In genomic region chr5:40914835-40915234, GRCh38 we compare ENCODE assay signal across 13 cellular contexts. TPM values are rescaled to one million over a fixed set of nuclear protein-coding genes. Genes with fewer than 3 reads are reported as not detected.
DNase-seq lines count a peak whose midpoint lies in the region; ATAC-seq, FAIRE-seq and TF ChIP-seq lines count a peak whose summit lies in the region.
"Had no signal": no experiment of that assay in that cellular context is flagged by ENCODE, and none has a peak within 500 bp of the region (broad histone marks: within the 10 kb centered on the region; RNA-seq: fewer than 3 reads in every experiment).

No MANE protein-coding gene starts in this region.

- H3K27ac ChIP-seq in brain microvascular endothelial cell (no peak overlapping the region), hepatocyte (no peak overlapping the region), spleen (peak overlapping the region in 2 of 8 donors; percentile 12 to 27)
- H3K27ac ChIP-seq: epithelial cell of prostate, RWPE1 had no signal

- TF ChIP-seq CTCF in brain microvascular endothelial cell (IDR thresholded peaks at IDR 0.05; ENCODE audit: low read depth, low read length, missing control alignments) (no peak), hepatocyte (IDR thresholded peaks at IDR 0.05; ENCODE audit: poor library complexity) (no peak), spleen (IDR thresholded peaks at IDR 0.05 in 8 of 11, conservative IDR thresholded peaks at IDR 0.05 in 3 of 11) (no peak)

- DNase-seq in HTR-8/SVneo (ENCODE audit: insufficient read length, low spot score) (no peak), brain microvascular endothelial cell (peak; percentile 41), hepatocyte (ENCODE audit: low spot score) (no peak), spleen (no peak)
- no peak for DNase-seq in activated CD8-positive, alpha-beta T cell treated with anti-CD3 and anti-CD28 coated beads, Interleukin-2, amount 10 ng/mL, durations not matched to agents 7 days and 5 days
- no peak for DNase-seq in activated naive CD8-positive, alpha-beta T cell treated with anti-CD3 and anti-CD28 coated beads, Interleukin-2, amount 50 U/mL, for 24 hours
- DNase-seq in stimulated activated CD4-positive, alpha-beta T cell treated with anti-CD3 and anti-CD28 coated beads, Interleukin-2, amount 100 ng/mL, for 24 hours = no peak
- DNase-seq in activated effector memory CD4-positive, alpha-beta T cell treated with anti-CD3 and anti-CD28 coated beads, Interleukin-2, amount 50 U/mL, for 16 hours = no peak
- DNase-seq: CD4-positive, alpha-beta T cell; GF-D8; NCI-H2227 treated with DMSO at 0.1 percent for 48 hours had no signal

- H3K9me2 ChIP-seq in hepatocyte (replicated peaks; ENCODE audit: insufficient read depth) = no peaks in the 10 kb centered on the region

- H3K9me3 ChIP-seq in hepatocyte (ENCODE audit: low read depth) (no peaks in the 10 kb centered on the region), spleen (no peaks in the 10 kb centered on the region)

- H3K9me3 Mint-ChIP-seq in activated CD8-positive, alpha-beta T cell treated with anti-CD3 and anti-CD28 coated beads, Interleukin-2, amount 10 ng/mL, durations not matched to agents 7 days and 5 days (ENCODE audit: insufficient read depth) = no peaks in the 10 kb centered on the region
- H3K9me3 Mint-ChIP-seq in activated naive CD8-positive, alpha-beta T cell treated with anti-CD3 and anti-CD28 coated beads, Interleukin-2, amount 50 U/mL, for 24 hours = no peaks in the 10 kb centered on the region
- H3K9me3 Mint-ChIP-seq: CD4-positive, alpha-beta T cell had no signal

- H3K79me2 ChIP-seq in hepatocyte = no peaks in the 10 kb centered on the region

- H3K27me3 ChIP-seq in brain microvascular endothelial cell (replicated peaks) = no peaks in the 10 kb centered on the region
- H3K27me3 ChIP-seq in hepatocyte = no peaks in the 10 kb centered on the region
- peaks cover 0 to 5% (median 0%) of the 10 kb centered on the region in 7 donors for H3K27me3 ChIP-seq in spleen (replicated peaks in 1 of 7)

- H3K36me3 ChIP-seq in brain microvascular endothelial cell (replicated peaks) (no peaks in the 10 kb centered on the region), hepatocyte (replicated peaks; ENCODE audit: insufficient read depth, low read depth) (no peaks in the 10 kb centered on the region), spleen (no peaks in the 10 kb centered on the region)

- H2AFZ ChIP-seq in hepatocyte = no peak overlapping the region

- FAIRE-seq in HTR-8/SVneo (lab: Jason Lieb, UNC) = peak; percentile 81

- POLR2A ChIA-PET in activated CD8-positive, alpha-beta T cell treated with anti-CD3 and anti-CD28 coated beads, Interleukin-2, amount 10 ng/mL, durations not matched to agents 7 days and 5 days (lab: Charles Lee) = no interaction called here

- H3K4me3 Mint-ChIP-seq in activated CD8-positive, alpha-beta T cell treated with anti-CD3 and anti-CD28 coated beads, Interleukin-2, amount 10 ng/mL, durations not matched to agents 7 days and 5 days = no peak overlapping the region
- H3K4me3 Mint-ChIP-seq in activated naive CD8-positive, alpha-beta T cell treated with anti-CD3 and anti-CD28 coated beads, Interleukin-2, amount 50 U/mL, for 24 hours = no peak overlapping the region
- H3K4me3 Mint-ChIP-seq: CD4-positive, alpha-beta T cell had no signal

- no peaks in the 10 kb centered on the region for H4K20me1 ChIP-seq in hepatocyte (ENCODE audit: insufficient read depth, poor library complexity, severe bottlenecking)

- no peaks in the 10 kb centered on the region for H3K4me1 Mint-ChIP-seq in activated CD8-positive, alpha-beta T cell treated with anti-CD3 and anti-CD28 coated beads, Interleukin-2, amount 10 ng/mL, durations not matched to agents 7 days and 5 days (ENCODE audit: low read depth)
- H3K4me1 Mint-ChIP-seq in activated naive CD8-positive, alpha-beta T cell treated with anti-CD3 and anti-CD28 coated beads, Interleukin-2, amount 50 U/mL, for 24 hours = no peaks in the 10 kb centered on the region

- ATAC-seq in activated CD8-positive, alpha-beta T cell treated with anti-CD3 and anti-CD28 coated beads, Interleukin-2, amount 10 ng/mL, durations not matched to agents 7 days and 5 days = no peak
- ATAC-seq in activated naive CD8-positive, alpha-beta T cell treated with anti-CD3 and anti-CD28 coated beads, Interleukin-2, amount 50 U/mL, for 24 hours = no peak

- in situ Hi-C loops in brain microvascular endothelial cell (cut with HindIII; ENCODE audit: low pct_ligation_motif_present, low sequenced_read_pairs) = no loop called here

- peaks cover 3% of the 10 kb centered on the region for H3K4me1 ChIP-seq in hepatocyte (ENCODE audit: insufficient read depth)
- no peaks in the 10 kb centered on the region for H3K4me1 ChIP-seq in spleen

- WGBS in hepatocyte (ENCODE audit: low lambda C conversion rate, missing lambda C conversion rate) = 68% methylated on average over 7 of the region's 7 CpGs
- WGBS in spleen, 5 donors = 59 to 65% (median 63%) methylated on average over 7 of the region's 7 CpGs

- no peaks in the 10 kb centered on the region for H3K36me3 Mint-ChIP-seq in activated CD8-positive, alpha-beta T cell treated with anti-CD3 and anti-CD28 coated beads, Interleukin-2, amount 10 ng/mL, durations not matched to agents 7 days and 5 days (ENCODE audit: low read depth)
- H3K36me3 Mint-ChIP-seq in activated naive CD8-positive, alpha-beta T cell treated with anti-CD3 and anti-CD28 coated beads, Interleukin-2, amount 50 U/mL, for 24 hours (ENCODE audit: low read depth) = no peaks in the 10 kb centered on the region

- no peak for TF ChIP-seq POLR2A in spleen (IDR thresholded peaks at IDR 0.05)

- no peak overlapping the region for H3K4me3 ChIP-seq in brain microvascular endothelial cell (ENCODE audit: low read depth, low read length)
- H3K4me3 ChIP-seq in hepatocyte = no peak overlapping the region
- H3K4me3 ChIP-seq in spleen = peak overlapping the region in 5 of 8 donors; percentile 4 to 57 (median 16)

- H3K27ac Mint-ChIP-seq in activated CD8-positive, alpha-beta T cell treated with anti-CD3 and anti-CD28 coated beads, Interleukin-2, amount 10 ng/mL, durations not matched to agents 7 days and 5 days = no peak overlapping the region
- no peak overlapping the region for H3K27ac Mint-ChIP-seq in activated naive CD8-positive, alpha-beta T cell treated with anti-CD3 and anti-CD28 coated beads, Interleukin-2, amount 50 U/mL, for 24 hours
- H3K27ac Mint-ChIP-seq: CD4-positive, alpha-beta T cell had no signal

- H3K27me3 Mint-ChIP-seq in activated CD8-positive, alpha-beta T cell treated with anti-CD3 and anti-CD28 coated beads, Interleukin-2, amount 10 ng/mL, durations not matched to agents 7 days and 5 days (ENCODE audit: low read depth) = peaks cover 10% of the 10 kb centered on the region
- peaks cover 24% of the 10 kb centered on the region for H3K27me3 Mint-ChIP-seq in activated naive CD8-positive, alpha-beta T cell treated with anti-CD3 and anti-CD28 coated beads, Interleukin-2, amount 50 U/mL, for 24 hours

- H3K4me2 ChIP-seq in hepatocyte = peak overlapping the region; percentile 36

- intact Hi-C loops in spleen (cut with DNase I; ENCODE audit: low total_unique reads) = no loop called here

- CTCF ChIA-PET in activated CD8-positive, alpha-beta T cell treated with anti-CD3 and anti-CD28 coated beads, Interleukin-2, amount 10 ng/mL, durations not matched to agents 7 days and 5 days (lab: Charles Lee) = no interaction called here

RNA-seq across cellular contexts. Expression of gene C7, which starts 5.5 kb away (rescaled TPM):
- total RNA-seq in hepatocyte = 10.3 and 43.5 TPM in 2 replicates
- polyA plus RNA-seq in hepatocyte = 5.3 and 7.7 TPM in 2 replicates
- total RNA-seq in spleen = 100 to 1,000 TPM in 5 of 7 donors, 10 to 100 TPM in 2; 65.0 to 867 (median 344) TPM
- 10 to 100 TPM; 19.0 to 53.2 (median 32.8) TPM for polyA plus RNA-seq in spleen
- total RNA-seq in activated CD8-positive, alpha-beta T cell treated with anti-CD3 and anti-CD28 coated beads, Interleukin-2, amount 10 ng/mL, durations not matched to agents 7 days and 5 days = not detected
- total RNA-seq: CD4-positive, alpha-beta T cell had no signal

Comparison
In these comparisons a context has a peak if more than half of its experiments do, and no peak if none do; other contexts are left out.
1. H3K4me3 ChIP-seq: peak in spleen (5 of 8); none in brain microvascular endothelial cell (single experiment) and hepatocyte (single experiment).
2. RNA of gene C7, which starts 5.5 kb away (total RNA-seq): 65.0 to 867 TPM in spleen and 10.3 to 43.5 TPM in hepatocyte; not detected in activated CD8-positive, alpha-beta T cell treated with anti-CD3 and anti-CD28 coated beads, Interleukin-2, amount 10 ng/mL, durations not matched to agents 7 days and 5 days; every median in the first group is over 10 times any median in the second.